ENCODE assay signal across 8 cellular contexts in the genomic region with DNA sequence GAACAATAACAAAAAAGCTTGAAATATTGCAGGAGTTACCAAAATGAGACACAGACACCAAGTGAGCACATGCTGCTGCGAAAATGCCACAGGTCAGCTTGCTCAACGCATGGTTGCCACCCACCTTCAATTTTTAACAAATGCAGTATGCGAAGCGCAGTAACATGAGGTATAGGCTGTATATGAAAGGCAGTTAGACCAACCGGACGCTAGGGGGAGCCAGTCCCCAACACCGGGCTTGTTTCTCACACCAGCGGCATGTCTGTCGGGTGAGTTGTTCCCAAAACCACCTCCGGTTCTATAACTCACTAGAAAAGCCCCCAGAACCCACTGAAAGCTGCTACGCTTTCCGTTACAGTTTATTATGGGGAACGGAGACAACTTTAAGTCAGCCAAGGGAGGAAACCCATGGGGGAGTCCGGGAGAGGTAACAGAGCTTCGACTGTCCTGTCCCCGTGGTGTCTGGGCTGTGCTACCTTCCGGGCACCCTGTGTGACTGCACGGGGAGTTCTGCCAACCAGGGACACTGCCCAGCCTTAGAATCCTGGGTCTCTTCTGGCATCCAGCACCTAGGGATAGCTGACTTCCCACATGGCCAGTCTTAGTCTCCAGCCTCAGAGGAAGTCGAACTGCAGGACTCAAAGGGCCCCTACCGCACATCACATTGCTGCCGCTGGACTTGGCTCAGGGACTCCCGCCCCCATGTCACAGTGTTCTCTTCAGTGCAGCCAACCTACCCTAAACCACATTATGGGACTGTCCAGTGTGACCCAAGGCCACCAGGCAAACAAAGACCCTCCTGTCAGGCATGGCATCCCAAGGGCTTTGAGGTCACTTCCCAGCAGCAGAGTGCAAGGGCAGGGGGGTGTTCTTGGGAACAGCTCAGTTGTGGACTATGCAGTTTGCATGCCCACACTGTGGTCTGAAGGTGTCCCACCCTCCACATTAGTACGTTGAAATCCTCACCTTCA. TPM values are rescaled to one million over a fixed set of nuclear protein-coding genes. Genes with fewer than 3 reads are reported as not detected.
DNase-seq lines count a peak whose midpoint lies in the region; ATAC-seq, FAIRE-seq and TF ChIP-seq lines count a peak whose summit lies in the region.

No MANE protein-coding gene starts in this region.

- H3K4me3 ChIP-seq in BLaER1 treated with 17β-estradiol and CSF1 and Interleukin-3, amounts not matched to agents 10 nM and 100 nM: peak overlapping the region in 2 of 10 experiments; percentile 34 to 35; a peak in 1 of 20 replicates
- peak overlapping the region in 1 of 2 donors; percentile 4 for H3K4me3 ChIP-seq in left lung

- 0 out of 22 replicates have a peak overlapping the region, but pooled peaks of 4 of the 11 experiments have one; percentile 18 to 50 (median 33) for H3K9ac ChIP-seq in BLaER1 treated with 17β-estradiol and CSF1 and Interleukin-3, amounts not matched to agents 10 nM and 100 nM

- intact Hi-C loops in left lung (cut with DNase I): no loop called here

- peak; percentile 79 for DNase-seq in GM19239 (ENCODE audit: insufficient read length, low spot score)
- peak; percentile 65 for DNase-seq in NCI-H446 treated with DMSO at 0.1 percent for 48 hours (lab: John Stamatoyannopoulos, UW)
- DNase-seq in activated CD4-positive, CD25-positive, alpha-beta regulatory T cell treated with anti-CD3 and anti-CD28 coated beads, Interleukin-2, amount 50 U/mL, for 72 hours: peak; percentile 85
- DNase-seq in cerebellar cortex (ENCODE audit: low spot score): peak; percentile 90
- peak; percentile 80 to 91 for DNase-seq in left lung
- peak; percentile 93 for DNase-seq in stimulated activated CD4-positive, alpha-beta T cell treated with anti-CD3 and anti-CD28 coated beads, Interleukin-4, amount 100 ng/mL, for 24 hours

- 0 out of 22 replicates have a peak overlapping the region, but pooled peaks of 1 of the 11 experiments have one; percentile 15 for H3K27ac ChIP-seq in BLaER1 treated with 17β-estradiol and CSF1 and Interleukin-3, amounts not matched to agents 10 nM and 100 nM
- no peak overlapping the region for H3K27ac ChIP-seq in left lung

- ATAC-seq in HG03354 (IDR thresholded peaks at IDR 0.05; ENCODE audit: poor library complexity, severe bottlenecking, unreplicated experiment) (peak; percentile 97), left lung (peak; percentile 99)

- peak; percentile 89 for FAIRE-seq in GM19239 (lab: Jason Lieb, UNC)

- H4K20me1 ChIP-seq in BLaER1 treated with 17β-estradiol and CSF1 and Interleukin-3, amounts not matched to agents 10 nM and 100 nM: peaks cover 0 to 36% (median 5%) of the 10 kb centered on the region in 11 experiments; a peak in 7 of 22 replicates

- peak; percentile 87 to 94 for TF ChIP-seq CTCF in left lung (IDR thresholded peaks at IDR 0.05)

- no peaks in the 10 kb centered on the region for H3K9me3 ChIP-seq in BLaER1 treated with 17β-estradiol and CSF1 and Interleukin-3, amounts not matched to agents 10 nM and 100 nM (replicated peaks in 1 of 11)
- no peaks in the 10 kb centered on the region for H3K9me3 ChIP-seq in left lung

- H3K4me2 ChIP-seq in BLaER1 treated with 17β-estradiol and CSF1 and Interleukin-3, amounts not matched to agents 10 nM and 100 nM: peak overlapping the region; percentile 69 to 96 (median 84)

- H3K27me3 ChIP-seq in BLaER1 treated with 17β-estradiol and CSF1 and Interleukin-3, amounts not matched to agents 10 nM and 100 nM: no peaks in the 10 kb centered on the region
- H3K27me3 ChIP-seq in left lung: no peaks in the 10 kb centered on the region

- H3K36me3 ChIP-seq in BLaER1 treated with 17β-estradiol and CSF1 and Interleukin-3, amounts not matched to agents 10 nM and 100 nM: peaks cover 14 to 21% (median 17%) of the 10 kb centered on the region in 11 experiments; a peak in 19 of 22 replicates
- H3K36me3 ChIP-seq in left lung: peaks cover 0 to 16% of the 10 kb centered on the region in 2 donors

- peaks cover 19 to 31% (median 27%) of the 10 kb centered on the region in 10 experiments for H3K4me1 ChIP-seq in BLaER1 treated with 17β-estradiol and CSF1 and Interleukin-3, amounts not matched to agents 10 nM and 100 nM
- H3K4me1 ChIP-seq in left lung: peaks cover 0 to 12% of the 10 kb centered on the region in 2 donors

RNA-seq across cellular contexts. Expression of gene RNF187, which starts 14.0 kb away (rescaled TPM):
- 100 to 1,000 TPM in 1 of 2 donors, 10 to 100 TPM in 1; 84.5 to 103 TPM for total RNA-seq in left lung
